ENCODE assay signal across 5 cellular contexts in the genomic region with DNA sequence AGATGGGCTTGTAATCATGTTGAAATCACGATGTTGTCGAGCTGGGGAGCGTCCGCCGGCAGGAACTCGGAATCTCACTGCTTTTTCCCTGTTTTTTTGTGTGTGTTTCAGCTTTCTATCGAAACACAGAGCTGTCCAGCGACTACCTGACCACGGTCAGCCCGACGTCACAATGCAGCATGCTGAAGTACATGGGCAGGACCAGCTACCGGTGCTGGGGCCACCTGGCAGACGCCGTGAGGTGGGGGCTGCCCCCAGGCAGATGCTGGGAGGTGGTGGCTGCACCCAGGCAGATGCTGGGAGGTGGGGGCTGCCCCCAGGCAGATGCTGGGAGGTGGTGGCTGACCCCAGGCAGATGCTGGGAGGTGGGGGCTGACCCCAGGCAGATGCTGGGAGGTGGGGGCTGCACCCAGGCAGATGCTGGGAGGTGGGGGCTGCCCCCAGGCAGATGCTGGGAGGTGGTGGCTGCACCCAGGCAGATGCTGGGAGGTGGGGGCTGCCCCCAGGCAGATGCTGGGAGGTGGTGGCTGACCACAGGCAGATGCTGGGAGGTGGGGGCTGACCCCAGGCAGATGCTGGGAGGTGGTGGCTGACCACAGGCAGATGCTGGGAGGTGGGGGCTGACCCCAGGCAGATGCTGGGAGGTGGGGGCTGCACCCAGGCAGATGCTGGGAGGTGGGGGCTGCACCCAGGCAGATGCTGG. TPM values are rescaled to one million over a fixed set of nuclear protein-coding genes. Genes with fewer than 3 reads are reported as not detected.
"Had no signal": no experiment of that assay in that cellular context is flagged by ENCODE, and none has a peak within 500 bp of the region (broad histone marks: within the 10 kb centered on the region; RNA-seq: fewer than 3 reads in every experiment).

No MANE protein-coding gene starts in this region.

RNA-seq across cellular contexts. Expression of gene ASMT, which starts 9.4 kb away (rescaled TPM):
- total RNA-seq: activated naive CD8-positive, alpha-beta T cell treated with anti-CD3 and anti-CD28 coated beads, Interleukin-2, amount 10 ng/mL, durations not matched to agents 7 days and 5 days; cardiac muscle cell; MCF 10A; PC-9; SJCRH30 had no signal
- polyA plus RNA-seq: cardiac muscle cell had no signal
